In genomic region chr2:204008352-204008751, GRCh38 we compare ENCODE assay signal across 19 cellular contexts.
DNase-seq lines count a peak whose midpoint lies in the region; ATAC-seq lines count a peak whose summit lies in the region.
"Had no signal": no experiment of that assay in that cellular context is flagged by ENCODE, and none has a peak within 500 bp of the region (broad histone marks: within the 10 kb centered on the region; RNA-seq: fewer than 3 reads in every experiment).

No MANE protein-coding gene starts in this region.

- peaks cover 96% of the 10 kb centered on the region for H3K4me1 Mint-ChIP-seq in activated T-cell treated with anti-CD3 and anti-CD28 coated beads, Interleukin-2, amount 50 U/mL, for 72 hours (ENCODE audit: low read depth)
- H3K4me1 Mint-ChIP-seq in activated naive CD4-positive, alpha-beta T cell treated with anti-CD3 and anti-CD28 coated beads, Interleukin-2, amount 10 ng/mL, durations not matched to agents 7 days and 5 days = peaks cover 75% of the 10 kb centered on the region
- H3K4me1 Mint-ChIP-seq in stimulated activated naive CD8-positive, alpha-beta T cell treated with anti-CD3 and anti-CD28 coated beads, Interleukin-15, amount 100 ng/mL, for 72 hours = peaks cover 83% of the 10 kb centered on the region
- H3K4me1 Mint-ChIP-seq: B cell had no signal

- H3K9me3 ChIP-seq in aorta (ENCODE audit: control insufficient read depth, low read length) = no peaks in the 10 kb centered on the region
- H3K9me3 ChIP-seq: BLaER1, Caco-2, HAP-1 had no signal

- 36 to 37% methylated on average over 6 of the region's 6 CpGs for WGBS in aorta, 2 donors

- intact Hi-C loops in aorta (cut with DNase I) = loop anchor here in 1 of 2 donors (5.0 kb wide), 1 partner anchor 36 kb away; no protein-coding TSS in a partner anchor

- H3K27me3 Mint-ChIP-seq in activated T-cell treated with anti-CD3 and anti-CD28 coated beads, Interleukin-2, amount 50 U/mL, for 72 hours (ENCODE audit: low read depth) = no peaks in the 10 kb centered on the region
- no peaks in the 10 kb centered on the region for H3K27me3 Mint-ChIP-seq in activated naive CD4-positive, alpha-beta T cell treated with anti-CD3 and anti-CD28 coated beads, Interleukin-2, amount 10 ng/mL, durations not matched to agents 7 days and 5 days
- no peaks in the 10 kb centered on the region for H3K27me3 Mint-ChIP-seq in stimulated activated naive CD8-positive, alpha-beta T cell treated with anti-CD3 and anti-CD28 coated beads, Interleukin-15, amount 100 ng/mL, for 72 hours
- H3K27me3 Mint-ChIP-seq: CD4-positive, CD25-positive, alpha-beta regulatory T cell had no signal

- no peaks in the 10 kb centered on the region for H3K27me3 ChIP-seq in aorta (ENCODE audit: control insufficient read depth in 1 of 2, insufficient read depth in 2 of 2, low read length in 1 of 2)
- H3K27me3 ChIP-seq: BLaER1 had no signal

- H3K27ac ChIP-seq in aorta (ENCODE audit: low read depth in 1 of 2, low read length in 2 of 2) = no peak overlapping the region
- H3K27ac ChIP-seq: BLaER1, C4-2B had no signal

- CTCF ChIA-PET in activated naive CD4-positive, alpha-beta T cell treated with anti-CD3 and anti-CD28 coated beads, Interleukin-2, amount 10 ng/mL, durations not matched to agents 7 days and 5 days (lab: Charles Lee) = no interaction called here

- peak overlapping the region; percentile 24 for H3K27ac Mint-ChIP-seq in activated T-cell treated with anti-CD3 and anti-CD28 coated beads, Interleukin-2, amount 50 U/mL, for 72 hours
- peak overlapping the region; percentile 45 to 60 for H3K27ac Mint-ChIP-seq in activated naive CD4-positive, alpha-beta T cell treated with anti-CD3 and anti-CD28 coated beads, Interleukin-2, amount 50 U/mL, for 72 hours
- no peak overlapping the region for H3K27ac Mint-ChIP-seq in activated naive CD4-positive, alpha-beta T cell treated with anti-CD3 and anti-CD28 coated beads, Interleukin-2, amount 10 ng/mL, durations not matched to agents 7 days and 5 days
- peak overlapping the region; percentile 64 to 74 for H3K27ac Mint-ChIP-seq in stimulated activated naive CD8-positive, alpha-beta T cell treated with anti-CD3 and anti-CD28 coated beads, Interleukin-15, amount 100 ng/mL, for 72 hours
- H3K27ac Mint-ChIP-seq: B cell; CD8-positive, alpha-beta T cell; HFFc6 had no signal

- no peaks in the 10 kb centered on the region for H3K36me3 ChIP-seq in aorta (ENCODE audit: control insufficient read depth in 1 of 2, insufficient read depth in 2 of 2, low read length in 1 of 2)
- H3K36me3 ChIP-seq: BLaER1, HAP-1 had no signal

- no peak for DNase-seq in activated T-cell treated with anti-CD3 and anti-CD28 coated beads, Interleukin-2, amount 50 U/mL, for 72 hours
- DNase-seq in activated T-cell treated with anti-CD3 and anti-CD28 coated beads, Interleukin-2, amount 50 U/mL, for 1 hour = no peak
- DNase-seq in activated naive CD4-positive, alpha-beta T cell treated with anti-CD3 and anti-CD28 coated beads, Interleukin-2, amount 50 U/mL, for 72 hours (ENCODE audit: low spot score in 2 of 2) = no peak
- DNase-seq in activated naive CD4-positive, alpha-beta T cell treated with anti-CD3 and anti-CD28 coated beads, Interleukin-2, amount 10 ng/mL, durations not matched to agents 7 days and 5 days = no peak
- DNase-seq in stimulated activated naive CD8-positive, alpha-beta T cell treated with anti-CD3 and anti-CD28 coated beads, Interleukin-15, amount 100 ng/mL, for 72 hours = no peak
- DNase-seq in stimulated activated naive CD8-positive, alpha-beta T cell treated with anti-CD3 and anti-CD28 coated beads, Interleukin-15, Interleukin-2, amounts not matched to agents 100 U/mL and 50 U/mL, for 24 hours = no peak
- DNase-seq in aorta (no peak), SW 1271 (lab: John Stamatoyannopoulos, UW) (no peak)
- DNase-seq: Caco-2; CD4-positive, CD25-positive, alpha-beta regulatory T cell; CD8-positive, alpha-beta T cell; DMS153; DND-41; GOT3; HFFc6 had no signal

- peaks cover 18 to 21% of the 10 kb centered on the region in 2 donors for H3K36me3 Mint-ChIP-seq in activated T-cell treated with anti-CD3 and anti-CD28 coated beads, Interleukin-2, amount 50 U/mL, for 72 hours (ENCODE audit: insufficient read depth in 2 of 2)
- H3K36me3 Mint-ChIP-seq in activated naive CD4-positive, alpha-beta T cell treated with anti-CD3 and anti-CD28 coated beads, Interleukin-2, amount 50 U/mL, for 72 hours = peaks cover 30 to 44% of the 10 kb centered on the region in 2 donors
- peaks cover 40% of the 10 kb centered on the region for H3K36me3 Mint-ChIP-seq in activated naive CD4-positive, alpha-beta T cell treated with anti-CD3 and anti-CD28 coated beads, Interleukin-2, amount 10 ng/mL, durations not matched to agents 7 days and 5 days
- H3K36me3 Mint-ChIP-seq: CD4-positive, CD25-positive, alpha-beta regulatory T cell; CD8-positive, alpha-beta T cell had no signal

- H3K4me1 ChIP-seq in aorta (ENCODE audit: control insufficient read depth in 1 of 2, insufficient read depth in 2 of 2, low read length in 2 of 2) = peaks cover 2% of the 10 kb centered on the region in 2 donors
- H3K4me1 ChIP-seq: Caco-2, HAP-1 had no signal

- H3K4me3 Mint-ChIP-seq in activated T-cell treated with anti-CD3 and anti-CD28 coated beads, Interleukin-2, amount 50 U/mL, for 72 hours = peak overlapping the region in 1 of 2 donors; percentile 6
- no peak overlapping the region for H3K4me3 Mint-ChIP-seq in activated naive CD4-positive, alpha-beta T cell treated with anti-CD3 and anti-CD28 coated beads, Interleukin-2, amount 10 ng/mL, durations not matched to agents 7 days and 5 days
- no peak overlapping the region for H3K4me3 Mint-ChIP-seq in stimulated activated naive CD8-positive, alpha-beta T cell treated with anti-CD3 and anti-CD28 coated beads, Interleukin-15, amount 100 ng/mL, for 72 hours
- H3K4me3 Mint-ChIP-seq: B cell; CD8-positive, alpha-beta T cell; HFFc6 had no signal

- peaks cover 14 to 18% of the 10 kb centered on the region in 2 donors for H3K9me3 Mint-ChIP-seq in activated T-cell treated with anti-CD3 and anti-CD28 coated beads, Interleukin-2, amount 50 U/mL, for 72 hours
- H3K9me3 Mint-ChIP-seq in activated naive CD4-positive, alpha-beta T cell treated with anti-CD3 and anti-CD28 coated beads, Interleukin-2, amount 50 U/mL, for 72 hours = peaks cover 25 to 30% of the 10 kb centered on the region in 2 donors
- H3K9me3 Mint-ChIP-seq in activated naive CD4-positive, alpha-beta T cell treated with anti-CD3 and anti-CD28 coated beads, Interleukin-2, amount 10 ng/mL, durations not matched to agents 7 days and 5 days = peaks cover 24% of the 10 kb centered on the region
- peaks cover 25 to 28% of the 10 kb centered on the region in 2 donors for H3K9me3 Mint-ChIP-seq in stimulated activated naive CD8-positive, alpha-beta T cell treated with anti-CD3 and anti-CD28 coated beads, Interleukin-15, amount 100 ng/mL, for 72 hours
- H3K9me3 Mint-ChIP-seq: HFFc6 had no signal

- H3K4me3 ChIP-seq in aorta (ENCODE audit: low read length in 2 of 2) = no peak overlapping the region
- H3K4me3 ChIP-seq: BLaER1, HAP-1 had no signal

- ATAC-seq in activated T-cell treated with anti-CD3 and anti-CD28 coated beads, Interleukin-2, amount 50 U/mL, for 72 hours (replicated peaks in 1 of 2) = no peak
- no peak for ATAC-seq in activated naive CD4-positive, alpha-beta T cell treated with anti-CD3 and anti-CD28 coated beads, Interleukin-2, amount 50 U/mL, for 72 hours
- no peak for ATAC-seq in stimulated activated naive CD8-positive, alpha-beta T cell treated with anti-CD3 and anti-CD28 coated beads, Interleukin-15, amount 100 ng/mL, for 72 hours
- no peak for ATAC-seq in stimulated activated naive CD8-positive, alpha-beta T cell treated with anti-CD3 and anti-CD28 coated beads, Interleukin-15, Interleukin-2, amounts not matched to agents 100 U/mL and 50 U/mL, for 24 hours
- peak; percentile 16 for ATAC-seq in aorta (ENCODE audit: low FRiP score)
- ATAC-seq: CD8-positive, alpha-beta T cell had no signal
